In the genomic region with DNA sequence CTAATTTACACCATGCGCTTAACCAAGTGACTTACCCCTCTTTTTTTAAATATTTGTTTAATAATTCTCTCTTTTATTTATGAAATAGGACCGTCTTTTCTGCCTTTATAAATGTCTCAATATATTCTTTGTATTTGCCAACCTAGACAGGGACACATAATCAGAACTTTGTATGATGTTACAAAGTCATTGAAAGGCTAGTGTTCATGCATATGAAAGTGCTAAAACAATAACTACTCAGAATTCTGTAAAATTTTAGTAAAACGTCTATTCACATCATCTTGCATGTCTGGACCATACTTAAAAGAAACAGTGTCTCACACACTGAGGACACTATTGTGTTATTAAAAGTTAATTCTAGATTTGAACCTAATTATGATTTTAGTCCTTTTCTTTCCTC, we compare ENCODE assay signal across 24 cellular contexts. TPM values are rescaled to one million over a fixed set of nuclear protein-coding genes. Genes with fewer than 3 reads are reported as not detected.
A peak's percentile ranks its signal among the peaks of the same experiment; 100 is the strongest.
DNase-seq lines count a peak whose midpoint lies in the region; FAIRE-seq lines count a peak whose summit lies in the region.
"Had no signal": no experiment of that assay in that cellular context is flagged by ENCODE, and none has a peak within 500 bp of the region (broad histone marks: within the 10 kb centered on the region; RNA-seq: fewer than 3 reads in every experiment).

No MANE protein-coding gene starts in this region.

- no peaks in the 10 kb centered on the region for H3K9me3 ChIP-seq in small intestine (ENCODE audit: control insufficient read depth, low read depth)
- H3K9me3 ChIP-seq: A549 had no signal

- H3K4me1 ChIP-seq in small intestine (ENCODE audit: control insufficient read depth in 2 of 2, insufficient read depth in 1 of 2, low read depth in 1 of 2, low read length in 1 of 2) = no peaks in the 10 kb centered on the region
- H3K4me1 ChIP-seq: A549 had no signal

- peaks cover 5% of the 10 kb centered on the region for H3K36me3 Mint-ChIP-seq in activated naive CD4-positive, alpha-beta T cell treated with anti-CD3 and anti-CD28 coated beads, Interleukin-2, amount 50 U/mL, for 24 hours
- H3K36me3 Mint-ChIP-seq: CD8-positive, alpha-beta T cell had no signal

- H3K27ac Mint-ChIP-seq in activated naive CD4-positive, alpha-beta T cell treated with anti-CD3 and anti-CD28 coated beads, Interleukin-2, amount 50 U/mL, for 24 hours = peak overlapping the region; percentile 55
- H3K27ac Mint-ChIP-seq: B cell had no signal

- in situ Hi-C loops in SK-MEL-5 (cut with HindIII; ENCODE audit: low pct_unique_long_range_greater_than_20kb, low sequenced_read_pairs) = no loop called here

- H3K4me1 Mint-ChIP-seq in activated naive CD4-positive, alpha-beta T cell treated with anti-CD3 and anti-CD28 coated beads, Interleukin-2, amount 50 U/mL, for 24 hours = peaks cover 81% of the 10 kb centered on the region

- peak; percentile 15 for FAIRE-seq in small intestine (lab: Jason Lieb, UNC)
- FAIRE-seq: A549, GM12878 had no signal

- H3K4me3 ChIP-seq in small intestine (ENCODE audit: low read depth in 1 of 2, low read length in 2 of 2) = no peak overlapping the region
- no peak overlapping the region for H3K4me3 ChIP-seq in H7 (ENCODE audit: insufficient read depth, low read depth, low read length)
- H3K4me3 ChIP-seq: A549; BLaER1 treated with 17β-estradiol and CSF1 and Interleukin-3, amounts not matched to agents 10 nM and 100 nM; GM12878 had no signal

- no peak overlapping the region for H3K4me3 Mint-ChIP-seq in activated naive CD4-positive, alpha-beta T cell treated with anti-CD3 and anti-CD28 coated beads, Interleukin-2, amount 50 U/mL, for 24 hours
- H3K4me3 Mint-ChIP-seq: B cell; CD4-positive, alpha-beta T cell; CD8-positive, alpha-beta T cell had no signal

- H3K27ac ChIP-seq in small intestine (ENCODE audit: low read depth in 1 of 2, low read length in 1 of 2) = no peak overlapping the region
- H3K27ac ChIP-seq: 22Rv1; A549; BLaER1 treated with 17β-estradiol and CSF1 and Interleukin-3, amounts not matched to agents 10 nM and 100 nM; C4-2B had no signal

- no peaks in the 10 kb centered on the region for H3K27me3 Mint-ChIP-seq in activated naive CD4-positive, alpha-beta T cell treated with anti-CD3 and anti-CD28 coated beads, Interleukin-2, amount 50 U/mL, for 24 hours
- H3K27me3 Mint-ChIP-seq: B cell; CD4-positive, alpha-beta T cell had no signal

- no peaks in the 10 kb centered on the region for H3K36me3 ChIP-seq in small intestine (ENCODE audit: control insufficient read depth in 2 of 2, insufficient read depth in 2 of 2, low read length in 2 of 2)
- no peaks in the 10 kb centered on the region for H3K36me3 ChIP-seq in H7 (replicated peaks; ENCODE audit: control insufficient read depth, insufficient read depth, low read length)
- H3K36me3 ChIP-seq: BLaER1 treated with 17β-estradiol and CSF1 and Interleukin-3, amounts not matched to agents 10 nM and 100 nM had no signal

- 75 to 92% (median 88%) methylated on average over 3 of the region's 3 CpGs for WGBS in small intestine, 3 donors

- H3K27me3 ChIP-seq in small intestine (ENCODE audit: control insufficient read depth in 2 of 2, insufficient read depth in 2 of 2, low read length in 2 of 2) (no peaks in the 10 kb centered on the region), H7 (ENCODE audit: control insufficient read depth, insufficient read depth, low read length) (no peaks in the 10 kb centered on the region)
- H3K27me3 ChIP-seq: BLaER1 treated with 17β-estradiol and CSF1 and Interleukin-3, amounts not matched to agents 10 nM and 100 nM had no signal

- peaks cover 10% of the 10 kb centered on the region for H3K9me3 Mint-ChIP-seq in activated naive CD4-positive, alpha-beta T cell treated with anti-CD3 and anti-CD28 coated beads, Interleukin-2, amount 50 U/mL, for 24 hours
- H3K9me3 Mint-ChIP-seq: CD4-positive, alpha-beta T cell; CD8-positive, alpha-beta T cell had no signal

- DNase-seq in activated naive CD4-positive, alpha-beta T cell treated with Interleukin-2 at 50 U/mL for 16 hours = no peak
- peak; percentile 23 for DNase-seq in COLO829 (ENCODE audit: low spot score)
- DNase-seq in SK-MEL-5 (ENCODE audit: low read depth, low spot score) = peak; percentile 61
- no peak for DNase-seq in small intestine
- DNase-seq in H7 = no peak
- no peak for DNase-seq in stimulated activated naive CD4-positive, alpha-beta T cell (lab: John Stamatoyannopoulos, UW)
- DNase-seq: AML-193; CD4-positive, alpha-beta T cell; CD8-positive, alpha-beta T cell; COR-L47; DMS 273 treated with DMSO at 0.1 percent for 48 hours; DMS153; DMS53; DMS79; DND-41; EL; GDM1 had no signal

RNA-seq across cellular contexts. Expression of a gene that starts 41.1 kb away (rescaled TPM):
- total RNA-seq in SK-MEL-5 (2014; rRNA removed; shearing (Covaris generic)) = 118 and 122 TPM in 2 replicates
- 65.6 and 66.4 TPM in 2 replicates for polyA plus RNA-seq in SK-MEL-5 (2015; cell fraction: cytosol; rRNA removed)
- polyA plus RNA-seq in SK-MEL-5 (2015; cell fraction: nucleus; rRNA removed) = 37.2 and 62.4 TPM in 2 replicates
- 10 to 100 TPM; 23.0 to 34.7 (median 26.7) TPM for polyA plus RNA-seq in small intestine
- 106 and 139 TPM in 2 replicates for total RNA-seq in H7 (2014; rRNA removed; shearing (Covaris generic))

Comparison
In these comparisons a context has a peak if more than half of its experiments do, and no peak if none do; other contexts are left out.
1. DNase-seq: peak in COLO829 (single experiment) and SK-MEL-5 (single experiment); none in activated naive CD4-positive, alpha-beta T cell treated with Interleukin-2 at 50 U/mL for 16 hours (single experiment), small intestine (single experiment), H7 (single experiment) and stimulated activated naive CD4-positive, alpha-beta T cell (0 of 6).